Comparison of ENCODE assay signal across 9 cellular contexts in the genomic region with DNA sequence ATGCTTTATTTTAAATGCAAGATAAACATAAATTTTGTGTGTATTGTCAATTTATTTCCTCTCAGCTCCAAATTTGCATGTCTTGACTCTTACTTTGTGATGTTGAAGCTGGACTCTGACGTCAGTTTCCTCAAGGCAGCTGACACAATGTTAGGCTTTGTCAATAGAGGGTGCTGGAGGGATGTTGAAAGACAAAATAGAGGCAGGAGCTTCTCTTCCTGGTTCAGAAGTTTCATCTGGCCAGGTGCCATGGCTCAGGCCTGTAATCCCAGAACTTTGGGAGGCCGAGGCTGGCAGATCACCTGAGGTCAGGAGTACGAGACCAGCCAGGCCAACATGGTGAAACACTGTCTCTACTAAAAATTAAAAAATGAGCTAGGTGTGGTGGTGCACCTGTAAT.
DNase-seq lines count a peak whose midpoint lies in the region; ATAC-seq and TF ChIP-seq lines count a peak whose summit lies in the region.
"Had no signal": no experiment of that assay in that cellular context is flagged by ENCODE, and none has a peak within 500 bp of the region (broad histone marks: within the 10 kb centered on the region; RNA-seq: fewer than 3 reads in every experiment).

No MANE protein-coding gene starts in this region.

- ATAC-seq in GM21717 (IDR thresholded peaks at IDR 0.05; ENCODE audit: unreplicated experiment), result peak; percentile 62
- ATAC-seq in CD4-positive, alpha-beta T cell (ENCODE audit: poor library complexity), result no peak

- no peaks in the 10 kb centered on the region for H3K9me3 Mint-ChIP-seq in CD4-positive, alpha-beta T cell

- intact Hi-C loops in CD4-positive, alpha-beta T cell (cut with DNase I, micrococcal nuclease), result no loop called here

- H3K4me1 Mint-ChIP-seq in CD4-positive, alpha-beta T cell (ENCODE audit: low read depth), result no peaks in the 10 kb centered on the region

- H3K27ac ChIP-seq in CD4-positive, alpha-beta T cell (ENCODE audit: low read depth, low read length), result no peak overlapping the region

- POLR2A ChIA-PET in CD4-positive, alpha-beta T cell (lab: Charles Lee), result no interaction called here

- H3K4me3 Mint-ChIP-seq in CD4-positive, alpha-beta T cell, result no peak overlapping the region

- no peak overlapping the region for H3K27ac Mint-ChIP-seq in CD4-positive, alpha-beta T cell

- no peaks in the 10 kb centered on the region for H3K27me3 Mint-ChIP-seq in CD4-positive, alpha-beta T cell

- CTCF ChIA-PET in CD4-positive, alpha-beta T cell (lab: Charles Lee), result no interaction called here

- no peak for TF ChIP-seq CTCF in CD4-positive, alpha-beta T cell (IDR thresholded peaks at IDR 0.05)

- DNase-seq in COLO668 (lab: John Stamatoyannopoulos, UW; ENCODE audit: unreplicated experiment) (peak; percentile 6), NCI-H82 (lab: John Stamatoyannopoulos, UW) (peak; percentile 48), globus pallidus (ENCODE audit: low spot score) (peak; percentile 12), NCI-H2171 (lab: John Stamatoyannopoulos, UW) (no peak), OCI-M2 (lab: John Stamatoyannopoulos, UW; ENCODE audit: unreplicated experiment) (no peak)
- DNase-seq in CD4-positive, alpha-beta T cell, result no peak
- no peak for DNase-seq in activated naive CD4-positive, alpha-beta T cell treated with anti-CD3 and anti-CD28 coated beads, Interleukin-2, amount 50 U/mL, for 16 hours
- DNase-seq: activated gamma-delta T cell had no signal

- no peaks in the 10 kb centered on the region for H3K9me3 ChIP-seq in CD4-positive, alpha-beta T cell (ENCODE audit: control insufficient read depth, low read length)

- H3K36me3 Mint-ChIP-seq in CD4-positive, alpha-beta T cell (ENCODE audit: low read depth), result no peaks in the 10 kb centered on the region

- H3K27me3 ChIP-seq in CD4-positive, alpha-beta T cell (ENCODE audit: control insufficient read depth, insufficient read depth, low read length), result no peaks in the 10 kb centered on the region

Comparison
In these comparisons a context has a peak if more than half of its experiments do, and no peak if none do; other contexts are left out.
1. DNase-seq: peak in COLO668 (single experiment), NCI-H82 (single experiment) and globus pallidus (single experiment); none in CD4-positive, alpha-beta T cell (0 of 10), NCI-H2171 (single experiment), OCI-M2 (single experiment) and activated naive CD4-positive, alpha-beta T cell treated with anti-CD3 and anti-CD28 coated beads, Interleukin-2, amount 50 U/mL, for 16 hours (single experiment).